In genomic region chr11:73761403-73761945, GRCh38 we compare ENCODE assay signal across 8 cellular contexts.
A peak's percentile ranks its signal among the peaks of the same experiment; 100 is the strongest.
DNase-seq lines count a peak whose midpoint lies in the region; ATAC-seq and TF ChIP-seq lines count a peak whose summit lies in the region.

No MANE protein-coding gene starts in this region.

- ATAC-seq in GM21528 (IDR thresholded peaks at IDR 0.05; ENCODE audit: low FRiP score, unreplicated experiment) (peak; percentile 17), GM18505 (IDR thresholded peaks at IDR 0.05; ENCODE audit: unreplicated experiment) (no peak)
- peak; percentile 2 for ATAC-seq in effector memory CD8-positive, alpha-beta T cell (replicated peaks)

- H3K36me3 ChIP-seq in MM.1S (replicated peaks; ENCODE audit: insufficient read depth, low read length): no peaks in the 10 kb centered on the region
- no peaks in the 10 kb centered on the region for H3K36me3 ChIP-seq in neuron (ENCODE audit: insufficient read depth, low read length)

- DNase-seq in MM.1S (no peak), NCI-H446 (lab: John Stamatoyannopoulos, UW) (no peak), HCEC 1CT (no peak), COR-L47 (lab: John Stamatoyannopoulos, UW) (no peak)
- DNase-seq in effector memory CD8-positive, alpha-beta T cell: no peak

- H3K9ac ChIP-seq in MM.1S (ENCODE audit: low read length): peak overlapping the region; percentile 23; the same call in 1 of the 2 replicates

- no peak for TF ChIP-seq POLR2A in GM18505 (IDR thresholded peaks at IDR 0.05; ENCODE audit: borderline replicate concordance, extremely low read depth, insufficient read depth, insufficient read length)

- peak overlapping the region; percentile 94 to 97 for H3K4me3 Mint-ChIP-seq in effector memory CD8-positive, alpha-beta T cell

- no peaks in the 10 kb centered on the region for H4K20me1 ChIP-seq in MM.1S (ENCODE audit: insufficient read depth, low read length)

- H3F3A ChIP-seq in MM.1S (ENCODE audit: insufficient read depth, low read length): peaks cover 3% of the 10 kb centered on the region; the same call in 1 of the 2 replicates

- no peaks in the 10 kb centered on the region for H3K9me3 ChIP-seq in MM.1S (replicated peaks; ENCODE audit: insufficient read depth, low read length)
- no peaks in the 10 kb centered on the region for H3K9me3 ChIP-seq in neuron (ENCODE audit: low read length)

- no peaks in the 10 kb centered on the region for H3K9me2 ChIP-seq in MM.1S (replicated peaks; ENCODE audit: insufficient read depth, low read length)

- H3K27ac ChIP-seq in MM.1S (ENCODE audit: low read length): peak overlapping the region; percentile 29; the same call in 1 of the 2 replicates

- no peaks in the 10 kb centered on the region for H3K9me3 Mint-ChIP-seq in effector memory CD8-positive, alpha-beta T cell

- H2AFZ ChIP-seq in MM.1S (ENCODE audit: low read length) (peak overlapping the region; percentile 78), neuron (ENCODE audit: low read depth, low read length) (peak overlapping the region; percentile 85)

- H3K4me2 ChIP-seq in MM.1S (ENCODE audit: low read depth, low read length): peak overlapping the region; percentile 44

- H3K36me3 Mint-ChIP-seq in effector memory CD8-positive, alpha-beta T cell (ENCODE audit: insufficient read depth): peaks cover 16% of the 10 kb centered on the region

- TF ChIP-seq CTCF in MM.1S (IDR thresholded peaks at IDR 0.05; ENCODE audit: low read length): no peak

- peak overlapping the region; percentile 87 to 90 for H3K27ac Mint-ChIP-seq in effector memory CD8-positive, alpha-beta T cell

- no peaks in the 10 kb centered on the region; the same call in 1 of the 2 replicates for H3K27me3 ChIP-seq in MM.1S (replicated peaks; ENCODE audit: insufficient read depth, low read length)
- no peaks in the 10 kb centered on the region for H3K27me3 ChIP-seq in neuron (ENCODE audit: insufficient read depth, low read length)

- H3K4me3 ChIP-seq in MM.1S (ENCODE audit: low read length) (peak overlapping the region; percentile 44), neuron (ENCODE audit: low read length) (peak overlapping the region; percentile 51)

- H3K79me2 ChIP-seq in MM.1S (ENCODE audit: low read length): peaks cover 40% of the 10 kb centered on the region

- H3K4me1 ChIP-seq in MM.1S (ENCODE audit: low read length): peaks cover 13% of the 10 kb centered on the region; the same call in 1 of the 2 replicates
- H3K4me1 ChIP-seq in neuron (ENCODE audit: insufficient read depth, low read length): peaks cover 21% of the 10 kb centered on the region

- peaks cover 5 to 16% of the 10 kb centered on the region in 2 donors for H3K27me3 Mint-ChIP-seq in effector memory CD8-positive, alpha-beta T cell

- peaks cover 26 to 34% of the 10 kb centered on the region in 2 donors for H3K4me1 Mint-ChIP-seq in effector memory CD8-positive, alpha-beta T cell (ENCODE audit: low read depth in 2 of 2)
